Comparison of ENCODE assay signal across 8 cellular contexts in the genomic region with DNA sequence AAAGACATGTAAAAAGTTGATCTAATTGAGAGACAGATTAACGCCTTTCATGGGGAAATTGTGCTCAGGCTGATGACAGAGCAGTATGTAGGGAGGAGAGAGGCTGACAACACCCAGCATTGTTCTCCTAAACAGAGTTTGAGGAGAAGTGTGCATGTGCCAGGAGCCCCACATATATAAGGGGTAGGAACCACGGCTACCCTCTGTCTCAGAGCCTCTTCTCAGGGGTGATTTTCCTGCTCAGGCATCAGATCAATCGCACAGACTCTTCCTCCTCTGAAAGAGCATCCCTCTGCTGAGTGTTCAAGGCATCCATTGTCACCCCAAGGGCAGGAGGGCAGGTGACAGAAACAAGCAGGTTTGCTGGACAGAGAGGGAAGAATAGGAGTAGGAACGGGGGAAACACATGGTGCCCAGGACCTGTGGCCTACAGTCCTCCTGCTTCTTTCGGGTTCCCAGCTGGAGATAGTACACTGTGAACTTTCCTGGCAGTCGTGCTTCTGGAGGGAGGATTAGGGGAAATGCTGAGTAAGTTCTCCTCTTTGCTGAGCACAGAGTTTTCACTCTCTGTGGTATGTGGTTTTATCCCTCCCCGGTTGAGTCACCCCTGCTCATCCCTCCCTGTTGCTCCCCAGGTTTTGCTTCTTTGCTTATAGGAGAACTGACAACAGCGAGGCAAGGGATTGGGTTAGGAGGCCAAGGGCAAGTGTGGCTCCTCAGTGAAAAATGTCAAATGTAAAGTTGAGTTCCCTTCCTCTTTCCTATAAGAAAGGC.
DNase-seq lines count a peak whose midpoint lies in the region; ATAC-seq and TF ChIP-seq lines count a peak whose summit lies in the region.
"Not testable (repeated sequence)": the region's sequence is repeated elsewhere in the genome, so short reads cannot be mapped to it uniquely, and the experiment has no call there.

No MANE protein-coding gene starts in this region.

- not testable (repeated sequence) for H3K4me3 ChIP-seq in heart left ventricle, mucosa of descending colon

- CTCF ChIA-PET in T-cell (lab: Charles Lee); activated CD8-positive, alpha-beta T cell treated with anti-CD3 and anti-CD28 coated beads, Interleukin-2, amount 10 ng/mL, durations not matched to agents 7 days and 5 days (lab: Charles Lee): not testable (repeated sequence)

- H3K36me3 ChIP-seq in heart left ventricle; mucosa of descending colon (ENCODE audit: low read depth): not testable (repeated sequence)

- H3K27ac Mint-ChIP-seq in T-cell; activated CD8-positive, alpha-beta T cell treated with anti-CD3 and anti-CD28 coated beads, Interleukin-2, amount 10 ng/mL, durations not matched to agents 7 days and 5 days; activated naive CD4-positive, alpha-beta T cell treated with anti-CD3 and anti-CD28 coated beads, Interleukin-2, amount 50 U/mL, for 72 hours: not testable (repeated sequence)

- intact Hi-C loops in heart left ventricle (cut with DNase I); mucosa of descending colon (cut with DNase I, micrococcal nuclease): not testable (repeated sequence)

- not testable (repeated sequence) for H3K36me3 Mint-ChIP-seq in T-cell; activated CD8-positive, alpha-beta T cell treated with anti-CD3 and anti-CD28 coated beads, Interleukin-2, amount 10 ng/mL, durations not matched to agents 7 days and 5 days (ENCODE audit: low read depth); activated naive CD4-positive, alpha-beta T cell treated with anti-CD3 and anti-CD28 coated beads, Interleukin-2, amount 50 U/mL, for 72 hours

- not testable (repeated sequence) for H3K4me3 Mint-ChIP-seq in T-cell; activated CD8-positive, alpha-beta T cell treated with anti-CD3 and anti-CD28 coated beads, Interleukin-2, amount 10 ng/mL, durations not matched to agents 7 days and 5 days

- not testable (repeated sequence) for TF ChIP-seq POLR2A in heart left ventricle (IDR thresholded peaks at IDR 0.05)

- ATAC-seq in GM21717 (IDR thresholded peaks at IDR 0.05; ENCODE audit: unreplicated experiment) (peak; percentile 61), T-cell (replicated peaks in 1 of 4) (peak in 3 of 4 experiments; percentile 67 to 82 (median 74)), heart left ventricle (peak in 3 of 4 donors; percentile 24 to 53 (median 37)), mucosa of descending colon (peak; percentile 65)
- peak; percentile 57 for ATAC-seq in activated CD8-positive, alpha-beta T cell treated with anti-CD3 and anti-CD28 coated beads, Interleukin-2, amount 10 ng/mL, durations not matched to agents 7 days and 5 days
- ATAC-seq in activated naive CD4-positive, alpha-beta T cell treated with anti-CD3 and anti-CD28 coated beads, Interleukin-2, amount 50 U/mL, for 72 hours = peak; percentile 80 to 90

- not testable (repeated sequence) for H3K4me1 Mint-ChIP-seq in T-cell; activated CD8-positive, alpha-beta T cell treated with anti-CD3 and anti-CD28 coated beads, Interleukin-2, amount 10 ng/mL, durations not matched to agents 7 days and 5 days (ENCODE audit: low read depth)

- POLR2A ChIA-PET in T-cell (lab: Charles Lee); activated CD8-positive, alpha-beta T cell treated with anti-CD3 and anti-CD28 coated beads, Interleukin-2, amount 10 ng/mL, durations not matched to agents 7 days and 5 days (lab: Charles Lee): not testable (repeated sequence)

- not testable (repeated sequence) for H3K9me3 Mint-ChIP-seq in T-cell; activated CD8-positive, alpha-beta T cell treated with anti-CD3 and anti-CD28 coated beads, Interleukin-2, amount 10 ng/mL, durations not matched to agents 7 days and 5 days (ENCODE audit: insufficient read depth); activated naive CD4-positive, alpha-beta T cell treated with anti-CD3 and anti-CD28 coated beads, Interleukin-2, amount 50 U/mL, for 72 hours

- not testable (repeated sequence) for H3K27me3 ChIP-seq in heart left ventricle

- 35 to 42% (median 36%) methylated on average over 3 of the region's 8 CpGs; no CpG with 5 or more reads in 1 of the 4 donors for WGBS in heart left ventricle, 4 donors

- H3K9me3 ChIP-seq in heart left ventricle, mucosa of descending colon: not testable (repeated sequence)

- not testable (repeated sequence) for TF ChIP-seq CTCF in heart left ventricle (IDR thresholded peaks at IDR 0.05); mucosa of descending colon (IDR thresholded peaks at IDR 0.05)

- DNase-seq in CD1c-positive myeloid dendritic cell (ENCODE audit: extremely low spot score) (peak; percentile 0), heart left ventricle (peak in 1 of 5 donors; percentile 10)
- DNase-seq in T-cell; activated CD8-positive, alpha-beta T cell treated with anti-CD3 and anti-CD28 coated beads, Interleukin-2, amount 10 ng/mL, durations not matched to agents 7 days and 5 days; activated naive CD4-positive, alpha-beta T cell treated with anti-CD3 and anti-CD28 coated beads, Interleukin-2, amount 50 U/mL, for 72 hours (ENCODE audit: low spot score in 2 of 2); mucosa of descending colon: not testable (repeated sequence)
- peak; percentile 8 for DNase-seq in stimulated activated CD4-positive, alpha-beta T cell treated with anti-CD3 and anti-CD28 coated beads, Interleukin-1b, Interleukin-23, amount 100 ng/mL, for 48 hours

- not testable (repeated sequence) for H3K27ac ChIP-seq in heart left ventricle

- H3K4me1 ChIP-seq in heart left ventricle; mucosa of descending colon (ENCODE audit: low read depth): not testable (repeated sequence)

- H3K27me3 Mint-ChIP-seq in T-cell; activated CD8-positive, alpha-beta T cell treated with anti-CD3 and anti-CD28 coated beads, Interleukin-2, amount 10 ng/mL, durations not matched to agents 7 days and 5 days (ENCODE audit: low read depth): not testable (repeated sequence)
